In genomic region chr14:81392976-81393643, GRCh38 we compare ENCODE assay signal across 20 cellular contexts. TPM values are rescaled to one million over a fixed set of nuclear protein-coding genes. Genes with fewer than 3 reads are reported as not detected.
"Had no signal": no experiment of that assay in that cellular context is flagged by ENCODE, and none has a peak within 500 bp of the region (broad histone marks: within the 10 kb centered on the region; RNA-seq: fewer than 3 reads in every experiment).

No MANE protein-coding gene starts in this region.

- H3K4me3 Mint-ChIP-seq: activated CD4-positive, alpha-beta T cell treated with anti-CD3 and anti-CD28 coated beads, Interleukin-2, amount 10 ng/mL, durations not matched to agents 24 days and 14 days; activated CD8-positive, alpha-beta T cell treated with anti-CD3 and anti-CD28 coated beads for 36 hours; activated naive CD8-positive, alpha-beta T cell treated with anti-CD3 and anti-CD28 coated beads, Interleukin-2, amount 10 ng/mL, durations not matched to agents 7 days and 5 days; activated T-helper 17 cell treated with anti-CD3 and anti-CD28 coated beads, Interleukin-2, amount 50 U/mL, for 72 hours; naive thymus-derived CD8-positive, alpha-beta T cell had no signal

- H3K79me2 ChIP-seq: parathyroid adenoma had no signal

- H2AFZ ChIP-seq: parathyroid adenoma had no signal

- H3K36me3 Mint-ChIP-seq: activated naive CD8-positive, alpha-beta T cell treated with anti-CD3 and anti-CD28 coated beads, Interleukin-2, amount 10 ng/mL, durations not matched to agents 7 days and 5 days; naive thymus-derived CD8-positive, alpha-beta T cell had no signal

- H3K27me3 Mint-ChIP-seq: activated CD8-positive, alpha-beta T cell treated with anti-CD3 and anti-CD28 coated beads for 36 hours had no signal

- H3K9me3 Mint-ChIP-seq: activated CD4-positive, alpha-beta T cell treated with anti-CD3 and anti-CD28 coated beads, Interleukin-2, amount 10 ng/mL, durations not matched to agents 24 days and 14 days; activated CD8-positive, alpha-beta T cell treated with anti-CD3 and anti-CD28 coated beads for 36 hours; activated naive CD8-positive, alpha-beta T cell treated with anti-CD3 and anti-CD28 coated beads, Interleukin-2, amount 10 ng/mL, durations not matched to agents 7 days and 5 days; activated T-helper 17 cell treated with anti-CD3 and anti-CD28 coated beads, Interleukin-2, amount 50 U/mL, for 72 hours had no signal

- H3K27ac ChIP-seq: body of pancreas, gastrocnemius medialis, heart left ventricle, parathyroid adenoma, tibial nerve had no signal

- H3K4me1 ChIP-seq: body of pancreas, heart left ventricle, parathyroid adenoma, tibial nerve had no signal

- H3K4me1 Mint-ChIP-seq: activated CD4-positive, alpha-beta T cell treated with anti-CD3 and anti-CD28 coated beads, Interleukin-2, amount 10 ng/mL, durations not matched to agents 24 days and 14 days; activated naive CD8-positive, alpha-beta T cell treated with anti-CD3 and anti-CD28 coated beads, Interleukin-2, amount 10 ng/mL, durations not matched to agents 7 days and 5 days; activated T-helper 17 cell treated with anti-CD3 and anti-CD28 coated beads, Interleukin-2, amount 50 U/mL, for 72 hours; naive thymus-derived CD8-positive, alpha-beta T cell had no signal

- H3K4me3 ChIP-seq: body of pancreas, gastrocnemius medialis, heart left ventricle, tibial nerve had no signal

- H3K27me3 ChIP-seq: body of pancreas, gastrocnemius medialis, tibial nerve had no signal

- H3K9me3 ChIP-seq: gastrocnemius medialis had no signal

- DNase-seq: activated CD4-positive, alpha-beta T cell treated with anti-CD3 and anti-CD28 coated beads, Interleukin-2, amount 10 ng/mL, durations not matched to agents 24 days and 14 days; activated CD4-positive, CD25-positive, alpha-beta regulatory T cell; activated CD8-positive, alpha-beta T cell treated with anti-CD3 and anti-CD28 coated beads for 36 hours; activated naive CD4-positive, alpha-beta T cell; activated naive CD8-positive, alpha-beta T cell treated with anti-CD3 and anti-CD28 coated beads, Interleukin-2, amount 10 ng/mL, durations not matched to agents 7 days and 5 days; activated T-cell treated with anti-CD3 and anti-CD28 coated beads, Interleukin-2, amount 50 U/mL, for 1 hour; amygdala; body of pancreas; dermis blood vessel endothelial cell; effector memory CD4-positive, alpha-beta T cell; gastrocnemius medialis; heart left ventricle; naive thymus-derived CD8-positive, alpha-beta T cell; stimulated activated naive CD4-positive, alpha-beta T cell; T1000 had no signal

- ATAC-seq: activated CD8-positive, alpha-beta T cell treated with anti-CD3 and anti-CD28 coated beads for 36 hours; activated T-helper 17 cell treated with anti-CD3 and anti-CD28 coated beads, Interleukin-2, amount 50 U/mL, for 72 hours; body of pancreas; gastrocnemius medialis; heart left ventricle; naive thymus-derived CD8-positive, alpha-beta T cell; sciatic nerve had no signal

- H3K27ac Mint-ChIP-seq: activated CD4-positive, alpha-beta T cell treated with anti-CD3 and anti-CD28 coated beads, Interleukin-2, amount 10 ng/mL, durations not matched to agents 24 days and 14 days; activated CD8-positive, alpha-beta T cell treated with anti-CD3 and anti-CD28 coated beads for 36 hours; activated naive CD8-positive, alpha-beta T cell treated with anti-CD3 and anti-CD28 coated beads, Interleukin-2, amount 10 ng/mL, durations not matched to agents 7 days and 5 days; activated T-helper 17 cell treated with anti-CD3 and anti-CD28 coated beads, Interleukin-2, amount 50 U/mL, for 72 hours; naive thymus-derived CD8-positive, alpha-beta T cell had no signal

- H3K9ac ChIP-seq: parathyroid adenoma had no signal

RNA-seq across cellular contexts. Expression of gene STON2, which starts 7.0 kb away (rescaled TPM):
- total RNA-seq: activated naive CD8-positive, alpha-beta T cell treated with anti-CD3 and anti-CD28 coated beads, Interleukin-2, amount 10 ng/mL, durations not matched to agents 7 days and 5 days; endothelial cell of umbilical vein; naive thymus-derived CD8-positive, alpha-beta T cell had no signal
- polyA plus RNA-seq: endothelial cell of umbilical vein; naive thymus-derived CD8-positive, alpha-beta T cell had no signal
